Comparison of ENCODE assay signal across 12 cellular contexts in the genomic region with DNA sequence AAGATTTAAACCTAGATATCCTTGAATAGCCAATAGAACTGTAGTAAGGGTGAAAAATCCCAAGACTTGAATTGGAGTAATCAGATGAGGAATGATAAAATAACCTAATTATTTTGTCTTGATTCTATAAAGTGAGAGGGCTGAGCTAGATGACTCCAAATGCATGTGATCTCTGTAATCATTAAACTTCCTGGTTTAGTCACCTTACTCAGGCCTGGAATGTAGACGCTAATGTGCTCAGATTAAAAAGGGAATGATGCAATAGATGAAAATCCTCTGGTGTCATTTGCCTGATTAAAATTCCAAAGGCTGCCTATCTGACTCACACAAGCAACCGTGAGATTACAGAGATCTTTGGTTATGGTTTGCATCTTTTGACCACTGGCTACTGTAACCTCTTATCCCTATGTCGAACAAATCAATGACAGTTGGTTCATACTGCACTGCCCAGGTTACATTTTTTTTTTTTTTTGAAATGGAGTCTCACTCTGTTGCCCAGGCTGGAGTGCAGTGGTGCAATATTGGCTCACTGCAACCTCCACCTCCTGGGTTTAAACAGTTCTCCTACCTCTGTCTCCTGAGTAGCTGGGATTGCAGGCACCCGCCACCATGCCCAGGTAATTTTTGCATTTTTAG. TPM values are rescaled to one million over a fixed set of nuclear protein-coding genes. Genes with fewer than 3 reads are reported as not detected.
A peak's percentile ranks its signal among the peaks of the same experiment; 100 is the strongest.
DNase-seq lines count a peak whose midpoint lies in the region; ATAC-seq and TF ChIP-seq lines count a peak whose summit lies in the region.
"Had no signal": no experiment of that assay in that cellular context is flagged by ENCODE, and none has a peak within 500 bp of the region (broad histone marks: within the 10 kb centered on the region; RNA-seq: fewer than 3 reads in every experiment).

No MANE protein-coding gene starts in this region.

- DNase-seq in AG08395 (ENCODE audit: low spot score) (peak; percentile 78), HT-29 (ENCODE audit: low spot score) (peak; percentile 84), astrocyte of the spinal cord (ENCODE audit: low read depth, low spot score) (peak; percentile 77), left colon (no peak), islet precursor cell (no peak), GM10266 (ENCODE audit: extremely low spot score) (no peak)
- no peak for DNase-seq in stimulated activated CD4-positive, alpha-beta T cell treated with anti-CD3 and anti-CD28 coated beads, Interleukin-2, amount 100 ng/mL, for 24 hours
- DNase-seq: amygdala, KG1 had no signal

- TF ChIP-seq CTCF in astrocyte of the spinal cord (IDR thresholded peaks at IDR 0.05; ENCODE audit: low read depth, low read length): no peak
- no peak for TF ChIP-seq CTCF in GM10266 (IDR thresholded peaks at IDR 0.05; ENCODE audit: control insufficient read depth, insufficient read depth, low read depth, missing control alignments)

- no peak overlapping the region for H3K4me3 ChIP-seq in astrocyte of the spinal cord (ENCODE audit: low read depth, low read length)

- intact Hi-C loops in left colon (cut with DNase I, micrococcal nuclease): no loop called here

- ATAC-seq in left colon: peak; percentile 84
- no peak for ATAC-seq in GM19463 (IDR thresholded peaks at IDR 0.05; ENCODE audit: unreplicated experiment)
- ATAC-seq: activated CD4-positive, CD25-positive, alpha-beta regulatory T cell treated with anti-CD3 and anti-CD28 coated beads, Interleukin-2, amount 50 U/mL, for 24 hours had no signal

- in situ Hi-C loops in astrocyte of the spinal cord (cut with HindIII; ENCODE audit: low sequenced_read_pairs): no loop called here

RNA-seq across cellular contexts. Expression of gene HKDC1, which starts 2.9 kb away (rescaled TPM):
- total RNA-seq in HT-29 (2014; rRNA removed; shearing (Covaris generic)): 27.5 and 29.7 TPM in 2 replicates
- total RNA-seq in left colon: 10 to 100 TPM; 24.9 to 37.8 TPM
- total RNA-seq: pulmonary artery endothelial cell had no signal

RNA-seq across cellular contexts. Expression of gene SUPV3L1, which starts 37.2 kb away (rescaled TPM):
- 24.6 and 27.0 TPM in 2 replicates for total RNA-seq in HT-29 (2014; rRNA removed; shearing (Covaris generic))
- total RNA-seq in left colon: 10 to 100 TPM; 24.3 to 30.1 TPM

Comparison
In these comparisons a context has a peak if more than half of its experiments do, and no peak if none do; other contexts are left out.
1. DNase-seq: peak in AG08395 (single experiment), HT-29 (single experiment) and astrocyte of the spinal cord (single experiment); none in left colon (0 of 2), stimulated activated CD4-positive, alpha-beta T cell treated with anti-CD3 and anti-CD28 coated beads, Interleukin-2, amount 100 ng/mL, for 24 hours (0 of 2), islet precursor cell (single experiment) and GM10266 (single experiment).